ENCODE assay signal across 25 cellular contexts in genomic region chr11:61499816-61500491, GRCh38. TPM values are rescaled to one million over a fixed set of nuclear protein-coding genes. Genes with fewer than 3 reads are reported as not detected.
"Had no signal": no experiment of that assay in that cellular context is flagged by ENCODE, and none has a peak within 500 bp of the region (broad histone marks: within the 10 kb centered on the region; RNA-seq: fewer than 3 reads in every experiment).

No MANE protein-coding gene starts in this region.

- H3K9me3 Mint-ChIP-seq: activated CD4-positive, alpha-beta T cell treated with anti-CD3 and anti-CD28 coated beads, Interleukin-2, amount 10 ng/mL, durations not matched to agents 24 days and 14 days; activated naive CD4-positive, alpha-beta T cell treated with anti-CD3 and anti-CD28 coated beads, Interleukin-2, amount 10 ng/mL, durations not matched to agents 7 days and 5 days; activated naive CD8-positive, alpha-beta T cell treated with anti-CD3 and anti-CD28 coated beads, Interleukin-2, amount 50 U/mL, for 24 hours; nephron had no signal

- H3K4me3 Mint-ChIP-seq: activated CD4-positive, alpha-beta T cell treated with anti-CD3 and anti-CD28 coated beads, Interleukin-2, amount 10 ng/mL, durations not matched to agents 24 days and 14 days; activated CD8-positive, alpha-beta T cell treated with anti-CD3 and anti-CD28 coated beads, Interleukin-2, amount 10 ng/mL, durations not matched to agents 7 days and 5 days; activated naive CD4-positive, alpha-beta T cell treated with anti-CD3 and anti-CD28 coated beads, Interleukin-2, amount 10 ng/mL, durations not matched to agents 7 days and 5 days; activated naive CD8-positive, alpha-beta T cell treated with anti-CD3 and anti-CD28 coated beads, Interleukin-2, amount 50 U/mL, for 24 hours; nephron had no signal

- H3K36me3 Mint-ChIP-seq: activated naive CD4-positive, alpha-beta T cell treated with anti-CD3 and anti-CD28 coated beads, Interleukin-2, amount 10 ng/mL, durations not matched to agents 7 days and 5 days had no signal

- H3K4me1 ChIP-seq: tibial nerve had no signal

- H3K27ac ChIP-seq: brain microvascular endothelial cell, coronary artery, left ventricle myocardium inferior, tibial nerve had no signal

- ATAC-seq: activated CD8-positive, alpha-beta T cell treated with anti-CD3 and anti-CD28 coated beads, Interleukin-2, amount 10 ng/mL, durations not matched to agents 7 days and 5 days; activated naive CD8-positive, alpha-beta T cell treated with anti-CD3 and anti-CD28 coated beads, Interleukin-2, amount 50 U/mL, for 24 hours; stimulated activated naive CD8-positive, alpha-beta T cell treated with anti-CD3 and anti-CD28 coated beads, Interleukin-15, Interleukin-2, amounts not matched to agents 100 U/mL and 50 U/mL, for 24 hours had no signal

- DNase-seq: activated CD4-positive, alpha-beta T cell treated with anti-CD3 and anti-CD28 coated beads, Interleukin-2, amount 10 ng/mL, durations not matched to agents 24 days and 14 days; activated CD4-positive, CD25-positive, alpha-beta regulatory T cell; activated CD8-positive, alpha-beta T cell treated with anti-CD3 and anti-CD28 coated beads, Interleukin-2, amount 10 ng/mL, durations not matched to agents 7 days and 5 days; activated effector memory CD4-positive, alpha-beta T cell treated with Interleukin-2 at 50 U/mL for 16 hours; activated naive CD4-positive, alpha-beta T cell treated with anti-CD3 and anti-CD28 coated beads, Interleukin-2, amount 10 ng/mL, durations not matched to agents 7 days and 5 days; activated naive CD8-positive, alpha-beta T cell treated with anti-CD3 and anti-CD28 coated beads, Interleukin-2, amount 50 U/mL, for 24 hours; activated T-cell treated with anti-CD3 and anti-CD28 coated beads, Interleukin-2, amount 50 U/mL, for 48 hours; anterior cingulate cortex; brain microvascular endothelial cell; central memory CD4-positive, alpha-beta T cell; erythroblast; kidney glomerular epithelial cell; left ventricle myocardium inferior; mammary epithelial cell; midbrain; stimulated activated CD4-positive, alpha-beta T cell treated with anti-CD3 and anti-CD28 coated beads, Interleukin-12 subunit alpha, Interleukin-12 subunit beta, amount 100 ng/mL, for 4 hours; stimulated activated CD4-positive, alpha-beta T cell treated with anti-CD3 and anti-CD28 coated beads, Interleukin-2, amount 100 ng/mL, for 24 hours; stimulated activated naive CD8-positive, alpha-beta T cell treated with anti-CD3 and anti-CD28 coated beads, Interleukin-15, Interleukin-2, amounts not matched to agents 100 U/mL and 50 U/mL, for 24 hours; substantia nigra; SW 1271; T-helper 2 cell had no signal

- H3K9me3 ChIP-seq: left ventricle myocardium inferior, tibial nerve had no signal

- H3K27me3 ChIP-seq: brain microvascular endothelial cell, tibial nerve had no signal

- H3K4me3 ChIP-seq: coronary artery, left ventricle myocardium inferior, tibial nerve had no signal

- H3K4me1 Mint-ChIP-seq: activated CD4-positive, alpha-beta T cell treated with anti-CD3 and anti-CD28 coated beads, Interleukin-2, amount 10 ng/mL, durations not matched to agents 24 days and 14 days; activated naive CD4-positive, alpha-beta T cell treated with anti-CD3 and anti-CD28 coated beads, Interleukin-2, amount 10 ng/mL, durations not matched to agents 7 days and 5 days; activated naive CD8-positive, alpha-beta T cell treated with anti-CD3 and anti-CD28 coated beads, Interleukin-2, amount 50 U/mL, for 24 hours had no signal

- H3K36me3 ChIP-seq: brain microvascular endothelial cell, left ventricle myocardium inferior, tibial nerve had no signal

- H3K27ac Mint-ChIP-seq: activated CD4-positive, alpha-beta T cell treated with anti-CD3 and anti-CD28 coated beads, Interleukin-2, amount 10 ng/mL, durations not matched to agents 24 days and 14 days; activated CD8-positive, alpha-beta T cell treated with anti-CD3 and anti-CD28 coated beads, Interleukin-2, amount 10 ng/mL, durations not matched to agents 7 days and 5 days; activated naive CD4-positive, alpha-beta T cell treated with anti-CD3 and anti-CD28 coated beads, Interleukin-2, amount 10 ng/mL, durations not matched to agents 7 days and 5 days; activated naive CD8-positive, alpha-beta T cell treated with anti-CD3 and anti-CD28 coated beads, Interleukin-2, amount 50 U/mL, for 24 hours; nephron; progenitor cell of endocrine pancreas had no signal

RNA-seq across cellular contexts. Expression of gene LRRC10B, which starts 8.6 kb away (rescaled TPM):
- total RNA-seq: activated CD8-positive, alpha-beta T cell treated with anti-CD3 and anti-CD28 coated beads, Interleukin-2, amount 10 ng/mL, durations not matched to agents 7 days and 5 days had no signal
